Comparison of ENCODE assay signal across 1 cellular context in genomic region chr6:135230702-135231468, GRCh38.
TF ChIP-seq lines count a peak whose summit lies in the region.

No MANE protein-coding gene starts in this region.

TF ChIP-seq in WTC11, 78 proteins besides CTCF, POLR2A, EP300 and RAD21 (continued from another document):
- no peak for TF ChIP-seq ATF3 (CRISPR knock-in tag; conservative IDR thresholded peaks at IDR 0.05)
